ENCODE assay signal across 1 cellular context in genomic region chr1:177209357-177209756, GRCh38.
TF ChIP-seq lines count a peak whose summit lies in the region.

No MANE protein-coding gene starts in this region.

TF ChIP-seq in GM23338, 12 proteins besides CTCF, POLR2A, EP300 and RAD21 (continued from another document):
- no peak for TF ChIP-seq REST (IDR thresholded peaks at IDR 0.05; ENCODE audit: unreplicated experiment)
- no peak for TF ChIP-seq JUNB (IDR thresholded peaks at IDR 0.05; ENCODE audit: unreplicated experiment)
- TF ChIP-seq ETS1 (IDR thresholded peaks at IDR 0.05), result no peak
- no peak for TF ChIP-seq STAT1 (IDR thresholded peaks at IDR 0.05; ENCODE audit: unreplicated experiment)
- TF ChIP-seq EZH2phosphoT487 (IDR thresholded peaks at IDR 0.05; ENCODE audit: unreplicated experiment), result no peak
- TF ChIP-seq ZNF114 (CRISPR knock-in tag; IDR thresholded peaks at IDR 0.05), result no peak
